In genomic region chr12:47817272-47818006, GRCh38 we compare ENCODE assay signal across 8 cellular contexts. TPM values are rescaled to one million over a fixed set of nuclear protein-coding genes. Genes with fewer than 3 reads are reported as not detected.
DNase-seq lines count a peak whose midpoint lies in the region; ATAC-seq and TF ChIP-seq lines count a peak whose summit lies in the region.

No MANE protein-coding gene starts in this region.

- DNase-seq in H7 = peak; percentile 66
- no peak for DNase-seq in WTC11 (ENCODE audit: low spot score)
- peak; percentile 13 for DNase-seq in left cardiac atrium
- no peak for DNase-seq in smooth muscle cell (lab: John Stamatoyannopoulos, UW; ENCODE audit: unreplicated experiment)
- no peak for DNase-seq in NCI-H2227 treated with DMSO at 0.1 percent for 48 hours (lab: John Stamatoyannopoulos, UW)
- no peak for DNase-seq in ureter (ENCODE audit: low spot score)

- H3K36me3 ChIP-seq in H7 (replicated peaks; ENCODE audit: control insufficient read depth, insufficient read depth, low read length) (no peaks in the 10 kb centered on the region; the same call in 1 of the 2 replicates), smooth muscle cell (ENCODE audit: low read depth) (no peaks in the 10 kb centered on the region)

- peaks cover 30% of the 10 kb centered on the region for H3F3A ChIP-seq in smooth muscle cell (ENCODE audit: low read depth)

- peaks cover 7% of the 10 kb centered on the region for H3K27me3 Mint-ChIP-seq in WTC11 (ENCODE audit: low read depth)

- H3K9ac ChIP-seq in smooth muscle cell (ENCODE audit: low read depth) = peak overlapping the region; percentile 30

- peak overlapping the region; percentile 96 for H3K4me2 ChIP-seq in smooth muscle cell

- H3K4me1 ChIP-seq in smooth muscle cell (ENCODE audit: low read depth) = peaks cover 56% of the 10 kb centered on the region

- H3K4me3 Mint-ChIP-seq in WTC11 = peak overlapping the region; percentile 78

- intact Hi-C loops in left cardiac atrium (cut with DNase I) = no loop called here

- no peak overlapping the region for H3K4me3 ChIP-seq in H7 (ENCODE audit: insufficient read depth, low read depth, low read length)
- peak overlapping the region; percentile 76 for H3K4me3 ChIP-seq in smooth muscle cell

- no peaks in the 10 kb centered on the region for H3K9me3 Mint-ChIP-seq in WTC11

- peak overlapping the region; percentile 81 for H3K27ac Mint-ChIP-seq in WTC11

- TF ChIP-seq CTCF in WTC11 (IDR thresholded peaks at IDR 0.05) (no peak), smooth muscle cell (IDR thresholded peaks at IDR 0.05; ENCODE audit: borderline replicate concordance, insufficient read depth, poor library complexity, severe bottlenecking) (no peak)

- peak overlapping the region; percentile 97 for H3K27ac ChIP-seq in smooth muscle cell (ENCODE audit: low read depth)

- CTCF ChIA-PET in WTC11 (lab: Charles Lee) = interaction anchor here (0.7 to 7.6 kb wide), 13 partner anchors 10 to 125 kb away, joined by 3 to 134 read pairs (median 5); partner anchors contain the start of gene RAPGEF3

- no peaks in the 10 kb centered on the region; the same call in 1 of the 2 replicates for H3K36me3 Mint-ChIP-seq in WTC11

- H3K4me1 Mint-ChIP-seq in WTC11 = peaks cover 72% of the 10 kb centered on the region

- no peak overlapping the region for H2AFZ ChIP-seq in smooth muscle cell (ENCODE audit: low read depth)

- POLR2A ChIA-PET in WTC11 (lab: Charles Lee) = interaction anchor here (0.6 to 1.5 kb wide), 5 partner anchors 9 to 918 kb away, joined by 3 to 4 read pairs (median 3); no protein-coding TSS in a partner anchor

- peaks cover 60% of the 10 kb centered on the region for H3K79me2 ChIP-seq in smooth muscle cell (ENCODE audit: low read depth)

- H3K9me3 ChIP-seq in smooth muscle cell (replicated peaks; ENCODE audit: low read depth) = no peaks in the 10 kb centered on the region

- WGBS in smooth muscle cell (ENCODE audit: low lambda C conversion rate) = 62% methylated on average over 7 of the region's 7 CpGs

- ATAC-seq in WTC11 (no peak), left cardiac atrium (no peak), GM18520 (IDR thresholded peaks at IDR 0.05; ENCODE audit: unreplicated experiment) (no peak), HG02885 (IDR thresholded peaks at IDR 0.05; ENCODE audit: poor library complexity, unreplicated experiment) (no peak)

- peaks cover 41% of the 10 kb centered on the region for H4K20me1 ChIP-seq in smooth muscle cell (ENCODE audit: low read depth)

- H3K27me3 ChIP-seq in H7 (ENCODE audit: control insufficient read depth, insufficient read depth, low read length) (no peaks in the 10 kb centered on the region), smooth muscle cell (ENCODE audit: low read depth) (no peaks in the 10 kb centered on the region)

TF ChIP-seq in WTC11, 78 proteins besides CTCF, POLR2A, EP300 and RAD21:
- TF ChIP-seq ATF3 (CRISPR knock-in tag; conservative IDR thresholded peaks at IDR 0.05) (no peak), ESRRA (CRISPR knock-in tag; IDR thresholded peaks at IDR 0.05; ENCODE audit: borderline replicate concordance) (no peak), E2F5 (CRISPR knock-in tag; IDR thresholded peaks at IDR 0.05) (no peak), IRF2 (CRISPR knock-in tag; IDR thresholded peaks at IDR 0.05; ENCODE audit: borderline replicate concordance, low read depth) (no peak), ZNF138 (CRISPR knock-in tag; conservative IDR thresholded peaks at IDR 0.05) (no peak), RORB (CRISPR knock-in tag; IDR thresholded peaks at IDR 0.05) (no peak), FOXP4 (CRISPR knock-in tag; IDR thresholded peaks at IDR 0.05) (no peak), ZMAT4 (CRISPR knock-in tag; IDR thresholded peaks at IDR 0.05) (no peak), SMAD4 (CRISPR knock-in tag; IDR thresholded peaks at IDR 0.05) (no peak), USF2 (CRISPR knock-in tag; IDR thresholded peaks at IDR 0.05) (no peak), ATF6 (CRISPR knock-in tag; IDR thresholded peaks at IDR 0.05) (no peak), ZNF671 (CRISPR knock-in tag; IDR thresholded peaks at IDR 0.05) (no peak), NR2C2 (CRISPR knock-in tag; IDR thresholded peaks at IDR 0.05) (no peak), MXD4 (CRISPR knock-in tag; IDR thresholded peaks at IDR 0.05; ENCODE audit: borderline replicate concordance) (no peak)

RNA-seq across cellular contexts. Expression of gene HDAC7, which starts 2.3 kb away (rescaled TPM):
- 45.2 and 50.7 TPM in 2 replicates for total RNA-seq in H7 (2014; rRNA removed; shearing (Covaris generic))
- total RNA-seq in WTC11 (2021) = 89.9 to 111 TPM (median 94.7 TPM) in 3 replicates
- 10 to 100 TPM; 41.6 to 58.0 TPM for total RNA-seq in left cardiac atrium
- total RNA-seq in smooth muscle cell = 19.3 and 24.1 TPM in 2 replicates
- polyA plus RNA-seq in smooth muscle cell = 32.4 and 47.0 TPM in 2 replicates
- 144 TPM for total RNA-seq in ureter

RNA-seq across cellular contexts. Expression of gene SLC48A1, which starts 44.4 kb away (rescaled TPM):
- total RNA-seq in H7 (2014; rRNA removed; shearing (Covaris generic)) = 10.9 and 12.4 TPM in 2 replicates
- total RNA-seq in WTC11 (2021) (13.5 to 16.8 TPM (median 13.8 TPM) in 3 replicates), left cardiac atrium (10 to 100 TPM; 22.1 to 28.9 TPM), smooth muscle cell (2.4 and 11.4 TPM in 2 replicates), ureter (41.3 TPM)
- 6.2 and 8.6 TPM in 2 replicates for polyA plus RNA-seq in smooth muscle cell

RNA-seq across cellular contexts. Expression of gene RAPGEF3, which starts 58.8 kb away (rescaled TPM):
- total RNA-seq in H7 (2014; rRNA removed; shearing (Covaris generic)) = 10.5 and 11.8 TPM in 2 replicates
- total RNA-seq in WTC11 (2021) (9.0 to 13.3 TPM (median 9.7 TPM) in 3 replicates), left cardiac atrium (10 to 100 TPM; 27.3 to 35.9 TPM), smooth muscle cell (4.0 and 5.6 TPM in 2 replicates), ureter (83.4 TPM)
- 1.9 and 3.6 TPM in 2 replicates for polyA plus RNA-seq in smooth muscle cell

Comparison
In these comparisons a context has a peak if more than half of its experiments do, and no peak if none do; other contexts are left out.
1. DNase-seq: peak in H7 (single experiment) and left cardiac atrium (single experiment); none in WTC11 (single experiment), smooth muscle cell (single experiment), NCI-H2227 treated with DMSO at 0.1 percent for 48 hours (single experiment) and ureter (single experiment).